ENCODE assay signal across 20 cellular contexts in the genomic region with DNA sequence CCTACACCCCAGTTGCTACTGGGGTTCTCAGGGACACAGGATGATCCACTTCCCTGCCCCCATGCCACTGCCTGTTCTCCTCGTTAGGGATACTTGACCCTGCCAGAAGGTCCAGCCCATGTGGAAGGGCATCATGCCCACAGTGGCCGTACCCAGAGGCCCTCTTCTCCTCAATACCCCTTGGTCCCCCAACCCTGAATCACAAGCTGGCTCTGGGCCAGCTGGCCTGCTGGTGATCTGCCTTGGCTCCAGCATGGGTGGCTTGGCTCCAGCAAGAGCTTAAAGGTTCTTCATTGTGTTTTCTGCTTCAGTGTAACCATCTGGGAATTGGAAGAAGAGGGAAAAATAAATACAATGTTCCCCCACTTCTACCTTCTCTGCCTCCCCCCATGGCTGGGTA. TPM values are rescaled to one million over a fixed set of nuclear protein-coding genes. Genes with fewer than 3 reads are reported as not detected.
DNase-seq lines count a peak whose midpoint lies in the region; ATAC-seq, FAIRE-seq and TF ChIP-seq lines count a peak whose summit lies in the region.
"Had no signal": no experiment of that assay in that cellular context is flagged by ENCODE, and none has a peak within 500 bp of the region (broad histone marks: within the 10 kb centered on the region; RNA-seq: fewer than 3 reads in every experiment).

No MANE protein-coding gene starts in this region.

- TF ChIP-seq CTCF in D721Med (IDR thresholded peaks at IDR 0.05; ENCODE audit: insufficient read depth, missing control alignments), result no peak

- intact Hi-C loops in cardiac septum (cut with DNase I), result no loop called here
- intact Hi-C loops in left ventricle myocardium superior (cut with micrococcal nuclease), result no loop called here

- DNase-seq in cardiac septum (ENCODE audit: low spot score), result peak; percentile 47
- DNase-seq in left ventricle myocardium superior, result no peak
- DNase-seq in NCI-H1092 treated with DMSO at 0.1 percent for 48 hours (lab: John Stamatoyannopoulos, UW), result peak; percentile 23
- peak; percentile 80 for DNase-seq in mesenteric fat pad (ENCODE audit: low spot score)
- DNase-seq in D721Med (ENCODE audit: insufficient read length, low spot score), result no peak
- DNase-seq: C1 segment of cervical spinal cord; CD4-positive, alpha-beta T cell; DMS153; DMS79; GDM1; HCEC 1CT had no signal

- FAIRE-seq in D721Med (lab: Jason Lieb, UNC), result no peak
- FAIRE-seq: GM12892, GM18507, H54, HTR-8/SVneo had no signal

- ATAC-seq in left ventricle myocardium superior (no peak), HG03457 (IDR thresholded peaks at IDR 0.05; ENCODE audit: unreplicated experiment) (no peak)
- ATAC-seq: GM23338 had no signal

RNA-seq across cellular contexts. Expression of gene TPBGL, which starts 11.1 kb away (rescaled TPM):
- total RNA-seq in cardiac septum (0.08 TPM), left ventricle myocardium superior (not detected), mesenteric fat pad (1.6 TPM)
- total RNA-seq: A172, B cell, Daoy had no signal

Comparison
In these comparisons a context has a peak if more than half of its experiments do, and no peak if none do; other contexts are left out.
1. DNase-seq: peak in cardiac septum (single experiment), NCI-H1092 treated with DMSO at 0.1 percent for 48 hours (single experiment) and mesenteric fat pad (single experiment); none in left ventricle myocardium superior (single experiment) and D721Med (single experiment).